ENCODE assay signal across 13 cellular contexts in genomic region chr5:39016587-39017275, GRCh38. TPM values are rescaled to one million over a fixed set of nuclear protein-coding genes. Genes with fewer than 3 reads are reported as not detected.
DNase-seq lines count a peak whose midpoint lies in the region; ATAC-seq, FAIRE-seq and TF ChIP-seq lines count a peak whose summit lies in the region.
"Had no signal": no experiment of that assay in that cellular context is flagged by ENCODE, and none has a peak within 500 bp of the region (broad histone marks: within the 10 kb centered on the region; RNA-seq: fewer than 3 reads in every experiment).

No MANE protein-coding gene starts in this region.

- no peak overlapping the region for H3K27ac ChIP-seq in HepG2 (ENCODE audit: extremely low read length, insufficient read depth, low read length)
- H3K27ac ChIP-seq in right lobe of liver, result no peak overlapping the region
- peak overlapping the region; percentile 86 for H3K27ac ChIP-seq in muscle layer of duodenum (ENCODE audit: low read length)
- H3K27ac ChIP-seq in vagina, result peak overlapping the region; percentile 60
- H3K27ac ChIP-seq: lower lobe of right lung, prostate gland, upper lobe of right lung had no signal

- intact Hi-C loops in HepG2 (cut with micrococcal nuclease; ENCODE audit: unreplicated experiment), result no loop called here
- intact Hi-C loops in right lobe of liver (cut with DNase I), result no loop called here
- intact Hi-C loops in vagina (cut with DNase I), result loop anchor here (10.0 kb wide), 1 partner anchor 58 kb away; the partner anchor contains the start of gene RICTOR

- in situ Hi-C loops in HepG2 (cut with HindIII; ENCODE audit: extremely low pct_ligation_motif_present, low pct_unique_long_range_greater_than_20kb), result no loop called here

- H3K9me3 Mint-ChIP-seq in activated T-helper 17 cell treated with anti-CD3 and anti-CD28 coated beads, Interleukin-2, amount 50 U/mL, for 72 hours, result peaks cover 4% of the 10 kb centered on the region

- DNase-seq in HepG2 (ENCODE audit: low spot score) (no peak), right lobe of liver (no peak), vagina (ENCODE audit: extremely low spot score in 2 of 2) (no peak), NCI-H524 treated with DMSO at 0.1 percent for 48 hours (lab: John Stamatoyannopoulos, UW) (no peak), KG1 (lab: John Stamatoyannopoulos, UW) (no peak), NCI-H82 (lab: John Stamatoyannopoulos, UW) (no peak)
- DNase-seq: lower lobe of right lung, NCI-H2029, upper lobe of right lung had no signal

- TF ChIP-seq CTCF in HepG2 (CRISPR knock-in tag; IDR thresholded peaks at IDR 0.05) (no peak), right lobe of liver (IDR thresholded peaks at IDR 0.05) (no peak), vagina (IDR thresholded peaks at IDR 0.05) (no peak)

- FAIRE-seq in HepG2 (lab: Jason Lieb, UNC), result no peak

- TF ChIP-seq POLR2A in HepG2 (IDR thresholded peaks at IDR 0.05; ENCODE audit: insufficient read depth in 1 of 2, low read depth in 2 of 2, low read length in 2 of 2) (no peak), right lobe of liver (IDR thresholded peaks at IDR 0.05) (no peak), vagina (IDR thresholded peaks at IDR 0.05) (no peak)

- peaks cover 24% of the 10 kb centered on the region for H3K4me1 Mint-ChIP-seq in activated T-helper 17 cell treated with anti-CD3 and anti-CD28 coated beads, Interleukin-2, amount 50 U/mL, for 72 hours

- H3K36me3 ChIP-seq in HepG2 (replicated peaks in 1 of 2; ENCODE audit: control insufficient read depth in 1 of 2, insufficient read depth in 2 of 2, low read length in 2 of 2) (peaks cover 0 to 28% of the 10 kb centered on the region in 2 experiments; a peak in 2 of 5 replicates), right lobe of liver (no peaks in the 10 kb centered on the region), muscle layer of duodenum (ENCODE audit: control insufficient read depth in 1 of 2, insufficient read depth in 2 of 2, low read length in 2 of 2) (peaks cover 12 to 14% of the 10 kb centered on the region in 2 donors), vagina (peaks cover 0 to 6% of the 10 kb centered on the region in 2 donors)
- H3K36me3 ChIP-seq: prostate gland had no signal

- CTCF ChIA-PET in HepG2 (lab: Yijun Ruan, JAX; ENCODE audit: low intra/inter-chr PET ratio, low total read pairs), result no interaction called here

- peak overlapping the region; percentile 22 for H3K4me3 Mint-ChIP-seq in activated T-helper 17 cell treated with anti-CD3 and anti-CD28 coated beads, Interleukin-2, amount 50 U/mL, for 72 hours
- H3K4me3 Mint-ChIP-seq: dendritic cell treated with granulocyte-macrophage colony-stimulating factor and Interleukin-4, amounts not matched to agents 40 ng/mL and 50 ng/mL, for 4 days had no signal

- peaks cover 76% of the 10 kb centered on the region for H3K36me3 Mint-ChIP-seq in activated T-helper 17 cell treated with anti-CD3 and anti-CD28 coated beads, Interleukin-2, amount 50 U/mL, for 72 hours (ENCODE audit: low read depth)

- no TSS peak for BruUV-seq in HepG2 (replicated peaks; lab: Mats Ljungman, UMichigan)

- peaks cover 11% of the 10 kb centered on the region for H3K9me3 ChIP-seq in HepG2 (ENCODE audit: low read length)
- H3K9me3 ChIP-seq in right lobe of liver, result no peaks in the 10 kb centered on the region
- H3K9me3 ChIP-seq in muscle layer of duodenum (ENCODE audit: control insufficient read depth in 1 of 2, low read length in 2 of 2), result no peaks in the 10 kb centered on the region
- H3K9me3 ChIP-seq in vagina, result no peaks in the 10 kb centered on the region
- H3K9me3 ChIP-seq: lower lobe of right lung, prostate gland, upper lobe of right lung had no signal

- H3K4me1 ChIP-seq in HepG2 (ENCODE audit: insufficient read depth, low read length) (peaks cover 12% of the 10 kb centered on the region), right lobe of liver (peaks cover 0 to 14% (median 7%) of the 10 kb centered on the region in 4 donors), muscle layer of duodenum (ENCODE audit: control insufficient read depth in 1 of 2, insufficient read depth in 2 of 2, low read length in 2 of 2) (peaks cover 0 to 8% of the 10 kb centered on the region in 2 donors), vagina (peaks cover 33% of the 10 kb centered on the region)
- H3K4me1 ChIP-seq: prostate gland had no signal

- WGBS in HepG2 (ENCODE audit: low lambda C conversion rate), result 98% methylated on average over 1 of the region's 1 CpG
- WGBS in right lobe of liver (ENCODE audit: insufficient coverage, low coverage, low lambda C conversion rate, missing lambda C conversion rate), result 92% methylated on average over 1 of the region's 1 CpG

- H4K20me1 ChIP-seq in HepG2 (ENCODE audit: insufficient read depth, low read length), result 0 out of 2 replicates have a peak, but pooled peaks cover 9% of the 10 kb centered on the region

- H3K27ac Mint-ChIP-seq in activated T-helper 17 cell treated with anti-CD3 and anti-CD28 coated beads, Interleukin-2, amount 50 U/mL, for 72 hours, result peak overlapping the region; percentile 76
- H3K27ac Mint-ChIP-seq: dendritic cell treated with granulocyte-macrophage colony-stimulating factor and Interleukin-4, amounts not matched to agents 40 ng/mL and 50 ng/mL, for 4 days had no signal

- no peak for TF ChIP-seq EP300 in HepG2 (IDR thresholded peaks at IDR 0.05; ENCODE audit: low read depth in 2 of 2, low read length in 2 of 2)
- TF ChIP-seq EP300 in HepG2 (CRISPR knock-in tag; IDR thresholded peaks at IDR 0.05; ENCODE audit: borderline replicate concordance), result no peak

- H3K79me2 ChIP-seq in HepG2 (ENCODE audit: insufficient read depth, low read length), result no peaks in the 10 kb centered on the region

- no peak for TF ChIP-seq RAD21 in HepG2 (CRISPR knock-in tag; IDR thresholded peaks at IDR 0.05)

- H2AFZ ChIP-seq in HepG2 (ENCODE audit: low read length), result no peak overlapping the region

- H3K27me3 ChIP-seq in HepG2 (ENCODE audit: control insufficient read depth in 1 of 2, insufficient read depth in 2 of 2, low read length in 2 of 2) (no peaks in the 10 kb centered on the region), right lobe of liver (no peaks in the 10 kb centered on the region), muscle layer of duodenum (ENCODE audit: low read depth, low read length) (no peaks in the 10 kb centered on the region), vagina (no peaks in the 10 kb centered on the region)
- H3K27me3 ChIP-seq: upper lobe of right lung had no signal

- POLR2A ChIA-PET in HepG2 (lab: Yijun Ruan, JAX), result no interaction called here

- H3K27me3 Mint-ChIP-seq in activated T-helper 17 cell treated with anti-CD3 and anti-CD28 coated beads, Interleukin-2, amount 50 U/mL, for 72 hours, result no peaks in the 10 kb centered on the region
- H3K27me3 Mint-ChIP-seq: dendritic cell treated with granulocyte-macrophage colony-stimulating factor and Interleukin-4, amounts not matched to agents 40 ng/mL and 50 ng/mL, for 4 days had no signal

- H3K4me2 ChIP-seq in HepG2 (ENCODE audit: low read depth, low read length), result no peak overlapping the region

- no peak overlapping the region for H3K4me3 ChIP-seq in HepG2 (replicated peaks in 1 of 3; ENCODE audit: insufficient read depth in 1 of 3, low read depth in 2 of 3, low read length in 3 of 3)
- H3K4me3 ChIP-seq in right lobe of liver, result no peak overlapping the region
- no peak overlapping the region for H3K4me3 ChIP-seq in muscle layer of duodenum (ENCODE audit: low read depth in 1 of 2, low read length in 2 of 2)
- H3K4me3 ChIP-seq in vagina, result no peak overlapping the region
- H3K4me3 ChIP-seq: lower lobe of right lung, prostate gland, upper lobe of right lung had no signal

- H3K9ac ChIP-seq in HepG2 (ENCODE audit: insufficient read depth, low read depth, low read length), result no peak overlapping the region

- ATAC-seq in HepG2 (no peak), right lobe of liver (no peak)
- ATAC-seq in activated T-helper 17 cell treated with anti-CD3 and anti-CD28 coated beads, Interleukin-2, amount 50 U/mL, for 72 hours (replicated peaks), result no peak
- ATAC-seq: upper lobe of right lung had no signal

TF ChIP-seq in HepG2, 621 proteins besides CTCF, POLR2A, EP300 and RAD21:
- peak; percentile 85 for TF ChIP-seq CEBPB (IDR thresholded peaks at IDR 0.05; ENCODE audit: borderline replicate concordance, low read depth, low read length)
- TF ChIP-seq ZNF547 (CRISPR knock-in tag; IDR thresholded peaks at IDR 0.05), result no peak
- peak; percentile 70 for TF ChIP-seq BCL6 (CRISPR knock-in tag; IDR thresholded peaks at IDR 0.05)
- no peak for TF ChIP-seq ZNF205 (CRISPR knock-in tag; IDR thresholded peaks at IDR 0.05)
- no peak for TF ChIP-seq ZNF230 (CRISPR knock-in tag; IDR thresholded peaks at IDR 0.05)

RNA-seq across cellular contexts. Expression of gene RICTOR, which starts 57.5 kb away (rescaled TPM):
- total RNA-seq in HepG2 (2016; rRNA removed; fragmentation: Illumina TruSeq; extraction: Trizol), result 10.7 and 32.6 TPM in 2 replicates
- total RNA-seq in HepG2 (2016; cell fraction: cytosol; rRNA removed; fragmentation: Illumina TruSeq; extraction: Trizol; ENCODE audit: low read depth), result 16.4 and 17.4 TPM in 2 replicates
- 10.0 and 26.1 TPM in 2 replicates for total RNA-seq in HepG2 (2016; cell fraction: insoluble cytoplasmic fraction; rRNA removed; fragmentation: Illumina TruSeq; extraction: Trizol)
- total RNA-seq in HepG2 (2016; cell fraction: membrane; rRNA removed; fragmentation: Illumina TruSeq; extraction: Trizol), result 6.9 and 7.8 TPM in 2 replicates
- 29.8 and 31.8 TPM in 2 replicates for total RNA-seq in HepG2 (2016; cell fraction: nucleus; rRNA removed; fragmentation: Illumina TruSeq; extraction: Trizol)
- polyA plus RNA-seq in HepG2 (2011; rRNA removed), result 11.0 and 15.4 TPM in 2 replicates
- 3.2 and 5.3 TPM in 2 replicates for polyA plus RNA-seq in HepG2 (2011; cell fraction: cytosol; rRNA removed)
- 20.3 and 24.2 TPM in 2 replicates for polyA plus RNA-seq in HepG2 (2011; cell fraction: nucleus; rRNA removed)
- polyA plus RNA-seq in HepG2 (2012), result 10.5 and 12.5 TPM in 2 replicates
- 0.07 and 0.10 TPM in 2 replicates for polyA plus RNA-seq in HepG2 (2016; cell fraction: cytosol; fragmentation: Illumina TruSeq; extraction: Trizol; ENCODE audit: low read depth)
- polyA plus RNA-seq in HepG2 (2016; cell fraction: insoluble cytoplasmic fraction; fragmentation: Illumina TruSeq; extraction: Trizol; ENCODE audit: low read depth), result 6.0 and 7.1 TPM in 2 replicates
- 0.34 and 0.49 TPM in 2 replicates for polyA plus RNA-seq in HepG2 (2016; cell fraction: membrane; fragmentation: Illumina TruSeq; extraction: Trizol; ENCODE audit: low read depth)
- polyA plus RNA-seq in HepG2 (2016; cell fraction: nucleus; fragmentation: Illumina TruSeq; extraction: Trizol; ENCODE audit: insufficient read depth, low read depth), result 22.0 and 22.5 TPM in 2 replicates
- 49.0 and 56.1 TPM in 2 replicates for polyA minus RNA-seq in HepG2 (2011; rRNA and poly(A)+ RNA removed; ENCODE audit: low replicate concordance)
- polyA minus RNA-seq in HepG2 (2011; cell fraction: cytosol; rRNA and poly(A)+ RNA removed), result 25.4 and 35.2 TPM in 2 replicates
- 180 and 184 TPM in 2 replicates for polyA minus RNA-seq in HepG2 (2011; cell fraction: nucleus; rRNA and poly(A)+ RNA removed)
- total RNA-seq in right lobe of liver, result 10 to 100 TPM in 5 of 6 experiments, 1 to 10 TPM in 1; 9.8 to 19.2 (median 14.6) TPM
- 10 to 100 TPM; 35.1 to 84.8 TPM for total RNA-seq in activated T-helper 17 cell treated with anti-CD3 and anti-CD28 coated beads, Interleukin-2, amount 50 U/mL, for 72 hours
- 39.3 TPM for total RNA-seq in vagina

Comparison
In these comparisons a context has a peak if more than half of its experiments do, and no peak if none do; other contexts are left out.
1. H3K27ac ChIP-seq: peak in muscle layer of duodenum (single experiment) and vagina (single experiment); none in HepG2 (single experiment) and right lobe of liver (0 of 3).